8 cellular contexts compared by ENCODE assay signal in the genomic region with DNA sequence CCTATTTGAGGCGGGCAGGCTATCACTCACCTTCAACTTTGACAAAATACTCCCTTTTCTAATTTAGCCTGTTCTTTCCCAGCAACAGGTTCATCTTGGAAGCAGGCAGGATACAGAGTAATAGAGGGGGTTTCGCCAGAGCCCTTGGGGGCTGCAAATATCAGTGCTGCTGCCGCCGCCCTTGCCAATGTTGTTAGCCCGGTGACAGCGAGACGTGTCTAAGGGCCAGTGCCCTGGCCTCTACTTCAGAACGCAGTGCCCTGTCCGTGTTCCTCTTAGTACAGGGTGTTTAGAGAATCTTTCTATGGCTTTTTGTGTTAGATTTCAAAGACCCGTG. TPM values are rescaled to one million over a fixed set of nuclear protein-coding genes. Genes with fewer than 3 reads are reported as not detected.
DNase-seq lines count a peak whose midpoint lies in the region; ATAC-seq and TF ChIP-seq lines count a peak whose summit lies in the region.

No MANE protein-coding gene starts in this region.

- DNase-seq in AG09309 (ENCODE audit: low read depth) (no peak), HS-27A (ENCODE audit: low read depth) (peak; percentile 1), left ventricle myocardium superior (peak; percentile 47), skeletal muscle cell (ENCODE audit: low read depth) (no peak), globus pallidus (ENCODE audit: low spot score) (no peak)
- DNase-seq in activated effector memory CD4-positive, alpha-beta T cell treated with anti-CD3 and anti-CD28 coated beads, Interleukin-2, amount 50 U/mL, for 16 hours = peak; percentile 70

- no peak for TF ChIP-seq CTCF in AG09309 (IDR thresholded peaks at IDR 0.05; ENCODE audit: control insufficient read depth, insufficient read depth, low read depth, low read length, missing control alignments)

- H3K4me3 ChIP-seq in AG09309 (ENCODE audit: control insufficient read depth, low read depth, low read length) = peak overlapping the region; percentile 59
- H3K4me3 ChIP-seq in skeletal muscle cell (ENCODE audit: low read depth, low read length) = peak overlapping the region; percentile 83

- intact Hi-C loops in left ventricle myocardium superior (cut with micrococcal nuclease) = no loop called here

- ATAC-seq in left ventricle myocardium superior (peak; percentile 31), HG02588 (IDR thresholded peaks at IDR 0.05; ENCODE audit: unreplicated experiment) (no peak), GM21619 (IDR thresholded peaks at IDR 0.05; ENCODE audit: unreplicated experiment) (no peak)

RNA-seq across cellular contexts. Expression of gene FAM120AOS, which starts 0.7 kb away (rescaled TPM):
- 27.3 TPM for total RNA-seq in left ventricle myocardium superior

RNA-seq across cellular contexts. Expression of gene FAM120A, which starts 1.2 kb away (rescaled TPM):
- total RNA-seq in left ventricle myocardium superior = 112 TPM

Comparison
In these comparisons a context has a peak if more than half of its experiments do, and no peak if none do; other contexts are left out.
1. DNase-seq: peak in HS-27A (single experiment), activated effector memory CD4-positive, alpha-beta T cell treated with anti-CD3 and anti-CD28 coated beads, Interleukin-2, amount 50 U/mL, for 16 hours (single experiment) and left ventricle myocardium superior (single experiment); none in AG09309 (single experiment), skeletal muscle cell (single experiment) and globus pallidus (single experiment).